Comparison of ENCODE assay signal across 8 cellular contexts in genomic region chr13:99528547-99528946, GRCh38. TPM values are rescaled to one million over a fixed set of nuclear protein-coding genes. Genes with fewer than 3 reads are reported as not detected.
A peak's percentile ranks its signal among the peaks of the same experiment; 100 is the strongest.
DNase-seq lines count a peak whose midpoint lies in the region; ATAC-seq and TF ChIP-seq lines count a peak whose summit lies in the region.

No MANE protein-coding gene starts in this region.

- CTCF ChIA-PET in CD4-positive, alpha-beta memory T cell (lab: Charles Lee; ENCODE audit: partially characterized antibody) = interaction anchor here (0.8 to 4.1 kb wide), 22 partner anchors 12 to 987 kb away, joined by 3 to 30 read pairs (median 4); partner anchors contain the start of gene CLYBL
- CTCF ChIA-PET in activated CD8-positive, alpha-beta T cell treated with anti-CD3 and anti-CD28 coated beads for 36 hours (lab: Charles Lee) = interaction anchor here (0.7 to 2.5 kb wide), 5 partner anchors 25 to 141 kb away, joined by 3 to 6 read pairs (median 4); no protein-coding TSS in a partner anchor

- no peak overlapping the region for H3K4me3 Mint-ChIP-seq in CD4-positive, alpha-beta memory T cell
- H3K4me3 Mint-ChIP-seq in activated CD8-positive, alpha-beta T cell treated with anti-CD3 and anti-CD28 coated beads for 36 hours = no peak overlapping the region
- no peak overlapping the region for H3K4me3 Mint-ChIP-seq in activated T-cell treated with anti-CD3 and anti-CD28 coated beads, Interleukin-2, amount 50 U/mL, for 24 hours

- peaks cover 18% of the 10 kb centered on the region for H3K36me3 ChIP-seq in CD4-positive, alpha-beta memory T cell (ENCODE audit: insufficient read depth, low read length)

- peaks cover 21% of the 10 kb centered on the region for H3K4me1 ChIP-seq in CD4-positive, alpha-beta memory T cell (ENCODE audit: insufficient read depth, low read length)

- in situ Hi-C loops in KBM-7 (cut with MboI; ENCODE audit: low pct_unique_long_range_greater_than_20kb, low sequenced_read_pairs) = no loop called here

- H3K27me3 Mint-ChIP-seq in CD4-positive, alpha-beta memory T cell = no peaks in the 10 kb centered on the region
- H3K27me3 Mint-ChIP-seq in activated CD8-positive, alpha-beta T cell treated with anti-CD3 and anti-CD28 coated beads for 36 hours = no peaks in the 10 kb centered on the region
- H3K27me3 Mint-ChIP-seq in activated T-cell treated with anti-CD3 and anti-CD28 coated beads, Interleukin-2, amount 50 U/mL, for 24 hours = no peaks in the 10 kb centered on the region

- intact Hi-C loops in CD4-positive, alpha-beta memory T cell (cut with micrococcal nuclease) = loop anchor here (1.0 kb wide), 5 partner anchors 86 to 986 kb away; no protein-coding TSS in a partner anchor
- intact Hi-C loops in activated CD8-positive, alpha-beta T cell treated with anti-CD3 and anti-CD28 coated beads for 36 hours (cut with micrococcal nuclease) = no loop called here

- H3K27ac Mint-ChIP-seq in CD4-positive, alpha-beta memory T cell = peak overlapping the region in 1 of 7 donors; percentile 53
- no peak overlapping the region for H3K27ac Mint-ChIP-seq in activated CD8-positive, alpha-beta T cell treated with anti-CD3 and anti-CD28 coated beads for 36 hours
- H3K27ac Mint-ChIP-seq in activated T-cell treated with anti-CD3 and anti-CD28 coated beads, Interleukin-2, amount 50 U/mL, for 24 hours = no peak overlapping the region

- H3K4me1 Mint-ChIP-seq in CD4-positive, alpha-beta memory T cell = peaks cover 39 to 61% (median 45%) of the 10 kb centered on the region in 4 donors
- peaks cover 35% of the 10 kb centered on the region for H3K4me1 Mint-ChIP-seq in activated CD8-positive, alpha-beta T cell treated with anti-CD3 and anti-CD28 coated beads for 36 hours (ENCODE audit: low read depth)
- peaks cover 41% of the 10 kb centered on the region for H3K4me1 Mint-ChIP-seq in activated T-cell treated with anti-CD3 and anti-CD28 coated beads, Interleukin-2, amount 50 U/mL, for 24 hours (ENCODE audit: low read depth)

- H3K4me3 ChIP-seq in CD4-positive, alpha-beta memory T cell (ENCODE audit: low read length in 2 of 2) = no peak overlapping the region
- H3K4me3 ChIP-seq in retinal pigment epithelial cell (ENCODE audit: low read length) = no peak overlapping the region

- H3K27ac ChIP-seq in CD4-positive, alpha-beta memory T cell (ENCODE audit: low read depth, low read length) = no peak overlapping the region

- H3K36me3 Mint-ChIP-seq in CD4-positive, alpha-beta memory T cell = peaks cover 60 to 79% of the 10 kb centered on the region in 2 donors
- H3K36me3 Mint-ChIP-seq in activated CD8-positive, alpha-beta T cell treated with anti-CD3 and anti-CD28 coated beads for 36 hours (ENCODE audit: low read depth) = peaks cover 47% of the 10 kb centered on the region
- peaks cover 87% of the 10 kb centered on the region for H3K36me3 Mint-ChIP-seq in activated T-cell treated with anti-CD3 and anti-CD28 coated beads, Interleukin-2, amount 50 U/mL, for 24 hours (ENCODE audit: low read depth)

- ATAC-seq in GM18907 (IDR thresholded peaks at IDR 0.05; ENCODE audit: unreplicated experiment) = peak; percentile 85
- no peak for ATAC-seq in activated CD8-positive, alpha-beta T cell treated with anti-CD3 and anti-CD28 coated beads for 36 hours

- no peaks in the 10 kb centered on the region for H3K27me3 ChIP-seq in CD4-positive, alpha-beta memory T cell (ENCODE audit: insufficient read depth, low read length)

- H3K9me3 ChIP-seq in CD4-positive, alpha-beta memory T cell (ENCODE audit: control insufficient read depth in 1 of 2, low read length in 2 of 2) = no peaks in the 10 kb centered on the region

- POLR2A ChIA-PET in CD4-positive, alpha-beta memory T cell (lab: Charles Lee; ENCODE audit: partially characterized antibody) = interaction anchor here (1.4 kb wide), 1 partner anchor 78 kb away, joined by 3 read pairs; the partner anchor contains the start of gene CLYBL
- POLR2A ChIA-PET in activated CD8-positive, alpha-beta T cell treated with anti-CD3 and anti-CD28 coated beads for 36 hours (lab: Charles Lee) = interaction anchor here (1.0 to 1.3 kb wide), 2 partner anchors 77 to 328 kb away, joined by 3 to 4 read pairs; partner anchors contain the start of gene UBAC2

- no peak for TF ChIP-seq CTCF in activated CD8-positive, alpha-beta T cell treated with anti-CD3 and anti-CD28 coated beads for 36 hours (IDR thresholded peaks at IDR 0.05)
- peak; percentile 53 for TF ChIP-seq CTCF in retinal pigment epithelial cell (conservative IDR thresholded peaks at IDR 0.05; ENCODE audit: low read depth, low read length)

- DNase-seq in CD4-positive, alpha-beta memory T cell = peak in 4 of 5 donors; percentile 40 to 47 (median 42)
- DNase-seq in KBM-7 (peak; percentile 27), retinal pigment epithelial cell (ENCODE audit: low read depth) (peak; percentile 29), HuH-7.5 (ENCODE audit: low spot score) (no peak), medulla oblongata (ENCODE audit: extremely low spot score) (no peak)
- peak; percentile 41 for DNase-seq in activated CD8-positive, alpha-beta T cell treated with anti-CD3 and anti-CD28 coated beads for 36 hours
- DNase-seq in activated T-cell treated with anti-CD3 and anti-CD28 coated beads, Interleukin-2, amount 50 U/mL, for 24 hours = no peak

- H3K9me3 Mint-ChIP-seq in CD4-positive, alpha-beta memory T cell = no peaks in the 10 kb centered on the region
- no peaks in the 10 kb centered on the region for H3K9me3 Mint-ChIP-seq in activated CD8-positive, alpha-beta T cell treated with anti-CD3 and anti-CD28 coated beads for 36 hours
- H3K9me3 Mint-ChIP-seq in activated T-cell treated with anti-CD3 and anti-CD28 coated beads, Interleukin-2, amount 50 U/mL, for 24 hours = no peaks in the 10 kb centered on the region

RNA-seq across cellular contexts. Expression of gene TM9SF2, which starts 27.3 kb away (rescaled TPM):
- 10 to 100 TPM; 60.0 to 64.2 TPM for total RNA-seq in CD4-positive, alpha-beta memory T cell
- 100 to 1,000 TPM; 102 to 126 TPM for polyA plus RNA-seq in CD4-positive, alpha-beta memory T cell
- total RNA-seq in activated CD8-positive, alpha-beta T cell treated with anti-CD3 and anti-CD28 coated beads for 36 hours = 10 to 100 TPM; 48.0 to 48.1 TPM

Comparison
In these comparisons a context has a peak if more than half of its experiments do, and no peak if none do; other contexts are left out.
1. DNase-seq: peak in CD4-positive, alpha-beta memory T cell (4 of 5), KBM-7 (single experiment), activated CD8-positive, alpha-beta T cell treated with anti-CD3 and anti-CD28 coated beads for 36 hours (single experiment) and retinal pigment epithelial cell (single experiment); none in HuH-7.5 (single experiment), activated T-cell treated with anti-CD3 and anti-CD28 coated beads, Interleukin-2, amount 50 U/mL, for 24 hours (single experiment) and medulla oblongata (single experiment).